8 cellular contexts compared by ENCODE assay signal in the genomic region with DNA sequence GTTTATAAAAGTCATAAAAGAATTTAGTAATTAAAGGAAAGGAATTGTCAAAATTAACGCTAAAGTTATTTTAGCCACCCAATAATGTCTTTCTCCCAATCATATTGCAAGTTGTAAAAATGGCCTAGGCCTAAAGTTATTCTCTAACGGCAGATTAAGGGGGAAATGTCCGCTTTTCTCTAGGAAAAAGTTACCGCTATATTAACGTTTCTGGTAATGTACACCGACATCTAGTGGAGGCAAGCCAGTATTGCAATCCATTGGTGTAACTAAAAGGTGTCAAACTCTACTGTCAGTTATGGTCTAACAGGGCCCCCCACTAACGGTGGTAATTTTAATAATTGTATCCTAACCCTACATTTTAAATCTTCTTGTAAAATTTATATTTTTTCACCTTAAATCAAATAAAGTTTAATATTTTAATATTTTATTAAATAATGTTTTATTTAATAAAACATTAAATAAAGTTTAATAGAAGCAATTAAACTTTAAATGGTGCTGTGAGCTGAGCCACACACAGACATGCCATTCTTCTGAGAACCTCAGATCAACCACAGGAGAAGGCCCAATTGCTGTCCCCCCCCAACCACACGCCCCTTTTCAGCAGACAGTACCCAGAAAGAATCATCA. TPM values are rescaled to one million over a fixed set of nuclear protein-coding genes. Genes with fewer than 3 reads are reported as not detected.
DNase-seq lines count a peak whose midpoint lies in the region; ATAC-seq and TF ChIP-seq lines count a peak whose summit lies in the region.

No MANE protein-coding gene starts in this region.

- CTCF ChIA-PET in IMR-90 (lab: Yijun Ruan, JAX), result no interaction called here

- H4K91ac ChIP-seq in IMR-90 (ENCODE audit: insufficient read depth, low read depth, low read length), result no peak overlapping the region

- H2AK5ac ChIP-seq in IMR-90 (ENCODE audit: low read depth, low read length), result no peak overlapping the region

- peak; percentile 43 for DNase-seq in COR-L47 (lab: John Stamatoyannopoulos, UW)
- peak; percentile 41 for DNase-seq in IMR-90
- peak; percentile 67 for DNase-seq in RPMI8226
- DNase-seq in astrocyte of the hippocampus (ENCODE audit: low read depth, low spot score), result peak; percentile 64
- DNase-seq in kidney glomerular epithelial cell (lab: John Stamatoyannopoulos, UW), result peak; percentile 34
- peak; percentile 5 for DNase-seq in stimulated activated CD8-positive, alpha-beta memory T cell treated with anti-CD3 and anti-CD28 coated beads, Interleukin-12 subunit alpha, Interleukin-12 subunit beta, amount 100 ng/mL, for 4 hours (ENCODE audit: low read depth)

- no peak overlapping the region for H2AK9ac ChIP-seq in IMR-90 (replicated peaks; ENCODE audit: low read depth, low read length, poor library complexity)

- no peaks in the 10 kb centered on the region for H3K9me1 ChIP-seq in IMR-90 (ENCODE audit: insufficient read depth, low read length)

- H3K23ac ChIP-seq in IMR-90 (ENCODE audit: low read depth, low read length), result no peak overlapping the region

- no peak overlapping the region for H2BK5ac ChIP-seq in IMR-90 (ENCODE audit: low read depth, low read length, poor library complexity, severe bottlenecking)

- H3K9me3 ChIP-seq in IMR-90 (ENCODE audit: control insufficient read depth, insufficient read depth, low read length), result peaks cover 4% of the 10 kb centered on the region; the same call in 1 of the 2 replicates

- intact Hi-C loops in IMR-90 (cut with micrococcal nuclease), result loop anchor here (1.0 kb wide), 2 partner anchors 97 to 284 kb away; no protein-coding TSS in a partner anchor

- H2BK120ac ChIP-seq in IMR-90 (ENCODE audit: low read depth, low read length), result no peak overlapping the region

- dilution Hi-C loops in IMR-90 (cut with HindIII; ENCODE audit: low sequenced_read_pairs, unreplicated experiment), result no loop called here

- H4K5ac ChIP-seq in IMR-90 (ENCODE audit: low read depth, low read length), result no peak overlapping the region

- ATAC-seq in IMR-90 (ENCODE audit: low read depth) (peak; percentile 81), GM19023 (IDR thresholded peaks at IDR 0.05; ENCODE audit: unreplicated experiment) (no peak), HG03280 (IDR thresholded peaks at IDR 0.05; ENCODE audit: unreplicated experiment) (no peak)

- peak; percentile 65 for TF ChIP-seq RAD21 in IMR-90 (IDR thresholded peaks at IDR 0.05; ENCODE audit: low read length)

- no peak for TF ChIP-seq POLR2A in IMR-90 (IDR thresholded peaks at IDR 0.05; ENCODE audit: low read depth, low read length)

- no peak overlapping the region for H3K4me3 ChIP-seq in IMR-90 (ENCODE audit: insufficient read depth, low read depth, low read length)

- no CpG with 5 or more reads among the region's 8 CpGs for WGBS in IMR-90 (ENCODE audit: extremely low coverage in 2 of 2, insufficient read length in 1 of 2), 2 experiments

- H2BK20ac ChIP-seq in IMR-90 (ENCODE audit: low read depth, low read length), result no peak overlapping the region

- in situ Hi-C loops in IMR-90 (cut with MboI; ENCODE audit: low sequenced_read_pairs), result no loop called here

- TF ChIP-seq CTCF in IMR-90 (conservative IDR thresholded peaks at IDR 0.05; ENCODE audit: low read depth, low read length), result peak; percentile 70

- BruUV-seq in IMR-90 (replicated peaks; lab: Mats Ljungman, UMichigan), result no TSS peak

- H3K56ac ChIP-seq in IMR-90 (ENCODE audit: extremely low read depth, insufficient read depth, low read length), result no peak overlapping the region; the same call in 1 of the 2 replicates

- no peak overlapping the region for H3K9ac ChIP-seq in IMR-90 (ENCODE audit: low read depth, low read length)

- H3K4me1 ChIP-seq in IMR-90 (ENCODE audit: control insufficient read depth, insufficient read depth, low read length), result no peaks in the 10 kb centered on the region

- POLR2A ChIA-PET in IMR-90 (lab: Charles Lee; ENCODE audit: unreplicated experiment), result no interaction called here

- H2AFZ ChIP-seq in IMR-90 (replicated peaks; ENCODE audit: low read length, poor library complexity), result no peak overlapping the region

- no peak overlapping the region for H3K18ac ChIP-seq in IMR-90 (ENCODE audit: low read depth, low read length)

- no peak overlapping the region for H4K8ac ChIP-seq in IMR-90 (ENCODE audit: low read depth in 2 of 2, low read length in 2 of 2)

- no peaks in the 10 kb centered on the region for H3K27me3 ChIP-seq in IMR-90 (ENCODE audit: control insufficient read depth, insufficient read depth, low read length)

- H3K79me1 ChIP-seq in IMR-90 (ENCODE audit: low read depth in 1 of 2, low read length in 2 of 2), result no peaks in the 10 kb centered on the region

- H2BK15ac ChIP-seq in IMR-90 (ENCODE audit: low read depth, low read length), result no peak overlapping the region

- no peak overlapping the region for H3K4ac ChIP-seq in IMR-90 (ENCODE audit: low read depth, low read length)

- H4K20me1 ChIP-seq in IMR-90 (ENCODE audit: insufficient read depth, low read length), result no peaks in the 10 kb centered on the region

- H3K27ac ChIP-seq in IMR-90 (ENCODE audit: insufficient read depth, low read length), result no peak overlapping the region

- no peak overlapping the region for H3K14ac ChIP-seq in IMR-90 (replicated peaks; ENCODE audit: low read depth, low read length)

- no peaks in the 10 kb centered on the region for H3K36me3 ChIP-seq in IMR-90 (ENCODE audit: control insufficient read depth, insufficient read depth, low read length)

- no peak overlapping the region for H3K4me2 ChIP-seq in IMR-90 (ENCODE audit: low read depth, low read length)

TF ChIP-seq in IMR-90, 13 proteins besides CTCF, POLR2A, EP300 and RAD21:
- TF ChIP-seq, protein P1, sequence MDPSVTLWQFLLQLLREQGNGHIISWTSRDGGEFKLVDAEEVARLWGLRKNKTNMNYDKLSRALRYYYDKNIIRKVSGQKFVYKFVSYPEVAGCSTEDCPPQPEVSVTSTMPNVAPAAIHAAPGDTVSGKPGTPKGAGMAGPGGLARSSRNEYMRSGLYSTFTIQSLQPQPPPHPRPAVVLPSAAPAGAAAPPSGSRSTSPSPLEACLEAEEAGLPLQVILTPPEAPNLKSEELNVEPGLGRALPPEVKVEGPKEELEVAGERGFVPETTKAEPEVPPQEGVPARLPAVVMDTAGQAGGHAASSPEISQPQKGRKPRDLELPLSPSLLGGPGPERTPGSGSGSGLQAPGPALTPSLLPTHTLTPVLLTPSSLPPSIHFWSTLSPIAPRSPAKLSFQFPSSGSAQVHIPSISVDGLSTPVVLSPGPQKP (IDR thresholded peaks at IDR 0.05; ENCODE audit: borderline replicate concordance, low read depth, low read length), result no peak
- TF ChIP-seq NFE2L2 (IDR thresholded peaks at IDR 0.05; ENCODE audit: low read depth, low read length), result no peak
- TF ChIP-seq MXI1 (IDR thresholded peaks at IDR 0.05; ENCODE audit: borderline replicate concordance, low read depth, low read length), result no peak
- TF ChIP-seq SMC3 (IDR thresholded peaks at IDR 0.05; ENCODE audit: low read depth, low read length), result peak; percentile 36
- no peak for TF ChIP-seq BHLHE40 (IDR thresholded peaks at IDR 0.05; ENCODE audit: low read depth, low read length)
- TF ChIP-seq CHD1 (IDR thresholded peaks at IDR 0.05; ENCODE audit: low read depth, low read length), result no peak
- TF ChIP-seq MAFK (IDR thresholded peaks at IDR 0.05; ENCODE audit: low read depth, low read length), result no peak

RNA-seq across cellular contexts. Expression of a gene that starts 35.9 kb away (rescaled TPM):
- total RNA-seq in IMR-90 (2012; rRNA removed), result 3.6 and 4.3 TPM in 2 replicates
- 5.0 and 7.5 TPM in 2 replicates for polyA plus RNA-seq in IMR-90 (2012; rRNA removed)
- 2.5 and 4.1 TPM in 2 replicates for polyA plus RNA-seq in IMR-90 (2012; cell fraction: cytosol; rRNA removed)
- 2.0 and 4.5 TPM in 2 replicates for polyA plus RNA-seq in IMR-90 (2012; cell fraction: nucleus; rRNA removed; ENCODE audit: low replicate concordance)

RNA-seq across cellular contexts. Expression of a gene that starts 42.8 kb away (rescaled TPM):
- 1.7 and 1.8 TPM in 2 replicates for total RNA-seq in IMR-90 (2012; rRNA removed)
- 1.6 and 1.9 TPM in 2 replicates for polyA plus RNA-seq in IMR-90 (2012; rRNA removed)
- polyA plus RNA-seq in IMR-90 (2012; cell fraction: cytosol; rRNA removed), result 0.76 and 0.88 TPM in 2 replicates
- 0.67 and 2.1 TPM in 2 replicates for polyA plus RNA-seq in IMR-90 (2012; cell fraction: nucleus; rRNA removed; ENCODE audit: low replicate concordance)

RNA-seq across cellular contexts. Expression of a gene that starts 53.6 kb away (rescaled TPM):
- total RNA-seq in IMR-90 (2012; rRNA removed), result 5.4 and 6.9 TPM in 2 replicates
- polyA plus RNA-seq in IMR-90 (2012; rRNA removed), result 1.9 and 2.8 TPM in 2 replicates
- polyA plus RNA-seq in IMR-90 (2012; cell fraction: cytosol; rRNA removed), result 0.46 and 0.47 TPM in 2 replicates
- 0.45 and 4.9 TPM in 2 replicates for polyA plus RNA-seq in IMR-90 (2012; cell fraction: nucleus; rRNA removed; ENCODE audit: low replicate concordance)

Comparison
In these comparisons a context has a peak if more than half of its experiments do, and no peak if none do; other contexts are left out.
1. DNase-seq: peak in every context shown above with its lines; median percentile 67 in RPMI8226; 64 in astrocyte of the hippocampus; 43 in COR-L47; 41 in IMR-90; 34 in kidney glomerular epithelial cell; 5 in stimulated activated CD8-positive, alpha-beta memory T cell treated with anti-CD3 and anti-CD28 coated beads, Interleukin-12 subunit alpha, Interleukin-12 subunit beta, amount 100 ng/mL, for 4 hours.